In genomic region chr10:91196268-91197043, GRCh38 we compare ENCODE assay signal across 19 cellular contexts. TPM values are rescaled to one million over a fixed set of nuclear protein-coding genes. Genes with fewer than 3 reads are reported as not detected.
DNase-seq lines count a peak whose midpoint lies in the region; ATAC-seq and TF ChIP-seq lines count a peak whose summit lies in the region.
"Had no signal": no experiment of that assay in that cellular context is flagged by ENCODE, and none has a peak within 500 bp of the region (broad histone marks: within the 10 kb centered on the region; RNA-seq: fewer than 3 reads in every experiment).

No MANE protein-coding gene starts in this region.

- H3K27ac Mint-ChIP-seq in naive thymus-derived CD8-positive, alpha-beta T cell = peak overlapping the region in 9 of 10 donors; percentile 11 to 89 (median 45)
- H3K27ac Mint-ChIP-seq: dendritic cell treated with granulocyte-macrophage colony-stimulating factor and Interleukin-4, amounts not matched to agents 40 ng/mL and 50 ng/mL, for 4 days; H9; T-helper 1 cell treated with Interleukin-12 subunit alpha and Interleukin-12 subunit beta and Interleukin-4 antibody, amounts not matched to agents 30 μg/mL and 1 μg/mL, for 36 hours had no signal

- peaks cover 0 to 7% (median 0%) of the 10 kb centered on the region in 9 donors for H3K9me3 Mint-ChIP-seq in naive thymus-derived CD8-positive, alpha-beta T cell
- H3K9me3 Mint-ChIP-seq: dendritic cell treated with granulocyte-macrophage colony-stimulating factor and Interleukin-4, amounts not matched to agents 40 ng/mL and 50 ng/mL, for 4 days; H9; T-helper 1 cell treated with Interleukin-12 subunit alpha and Interleukin-12 subunit beta and Interleukin-4 antibody, amounts not matched to agents 30 μg/mL and 1 μg/mL, for 36 hours had no signal

- no peaks in the 10 kb centered on the region for H3K27me3 ChIP-seq in spleen (replicated peaks in 1 of 7)

- intact Hi-C loops in spleen (cut with DNase I; ENCODE audit: low total_unique reads) = no loop called here

- H3K27ac ChIP-seq in HEK293 (ENCODE audit: extremely low read depth, low read depth, low read length) = no peak overlapping the region
- peak overlapping the region in 4 of 8 donors; percentile 10 to 55 (median 12) for H3K27ac ChIP-seq in spleen

- no peak overlapping the region for H3K4me3 Mint-ChIP-seq in naive thymus-derived CD8-positive, alpha-beta T cell
- H3K4me3 Mint-ChIP-seq: dendritic cell treated with granulocyte-macrophage colony-stimulating factor and Interleukin-4, amounts not matched to agents 40 ng/mL and 50 ng/mL, for 4 days; H9; T-helper 1 cell treated with Interleukin-12 subunit alpha and Interleukin-12 subunit beta and Interleukin-4 antibody, amounts not matched to agents 30 μg/mL and 1 μg/mL, for 36 hours had no signal

- H3K4me1 Mint-ChIP-seq in naive thymus-derived CD8-positive, alpha-beta T cell = peaks cover 53 to 92% (median 82%) of the 10 kb centered on the region in 4 donors
- H3K4me1 Mint-ChIP-seq: H9 had no signal

- 76 to 89% (median 88%) methylated on average over 2 of the region's 2 CpGs for WGBS in spleen, 5 donors

- no peak for ATAC-seq in naive thymus-derived CD8-positive, alpha-beta T cell

- H3K27me3 Mint-ChIP-seq in naive thymus-derived CD8-positive, alpha-beta T cell = no peaks in the 10 kb centered on the region
- H3K27me3 Mint-ChIP-seq: dendritic cell treated with granulocyte-macrophage colony-stimulating factor and Interleukin-4, amounts not matched to agents 40 ng/mL and 50 ng/mL, for 4 days had no signal

- DNase-seq in NCI-H1417 (lab: John Stamatoyannopoulos, UW) (peak; percentile 3 to 45 (median 34)), NCI-H1417 treated with DMSO at 0.1 percent for 48 hours (lab: John Stamatoyannopoulos, UW) (no peak), amniotic epithelial cell (ENCODE audit: low read depth) (peak; percentile 79), islet precursor cell (no peak), spleen (no peak), COLO829 (ENCODE audit: low spot score) (no peak)
- no peak for DNase-seq in naive thymus-derived CD8-positive, alpha-beta T cell
- DNase-seq: 8988T; activated CD4-positive, CD25-positive, alpha-beta regulatory T cell treated with anti-CD3 and anti-CD28 coated beads, Interleukin-2, amount 50 U/mL, for 72 hours; activated CD8-positive, alpha-beta memory T cell treated with anti-CD3 and anti-CD28 coated beads, Interleukin-2, amount 50 U/mL, for 4 hours; H9; NCI-H1092 treated with DMSO at 0.1 percent for 48 hours; posterior cingulate gyrus; SHP77; stimulated activated CD4-positive, alpha-beta T cell treated with anti-CD3 and anti-CD28 coated beads, Interleukin-4, amount 100 ng/mL, for 4 hours had no signal

- TF ChIP-seq CTCF in HEK293 (tag by site-specific recombination; IDR thresholded peaks at IDR 0.05) (no peak), spleen (IDR thresholded peaks at IDR 0.05 in 8 of 11, conservative IDR thresholded peaks at IDR 0.05 in 3 of 11) (no peak)

- peaks cover 6 to 11% (median 9%) of the 10 kb centered on the region in 3 donors for H3K36me3 Mint-ChIP-seq in naive thymus-derived CD8-positive, alpha-beta T cell

- H3K36me3 ChIP-seq in HEK293 (ENCODE audit: control insufficient read depth in 2 of 2, insufficient read depth in 1 of 2, low read length in 2 of 2) = no peaks in the 10 kb centered on the region
- no peaks in the 10 kb centered on the region for H3K36me3 ChIP-seq in spleen

- H3K9me3 ChIP-seq in HEK293 (ENCODE audit: control insufficient read depth, insufficient read depth, low read depth, low read length) (no peaks in the 10 kb centered on the region), spleen (no peaks in the 10 kb centered on the region)

- CTCF ChIA-PET in HEK293 (lab: Yijun Ruan, JAX) = interaction anchor here (0.5 to 0.6 kb wide), 2 partner anchors 12 to 108 kb away, joined by 3 read pairs; no protein-coding TSS in a partner anchor

- peaks cover 10% of the 10 kb centered on the region for H3K4me1 ChIP-seq in HEK293 (ENCODE audit: control insufficient read depth, insufficient read depth, low read length)
- peaks cover 26 to 70% (median 43%) of the 10 kb centered on the region in 6 donors for H3K4me1 ChIP-seq in spleen

- H3K4me3 ChIP-seq in HEK293 (ENCODE audit: low read depth, low read length) (no peak overlapping the region), spleen (no peak overlapping the region)
- H3K4me3 ChIP-seq: skin epidermis had no signal

- no peak for TF ChIP-seq POLR2A in spleen (IDR thresholded peaks at IDR 0.05)

- POLR2A ChIA-PET in HEK293 (lab: Yijun Ruan, JAX) = no interaction called here
- POLR2A ChIA-PET in naive thymus-derived CD8-positive, alpha-beta T cell (lab: Charles Lee) = no interaction called here

TF ChIP-seq in HEK293, 187 proteins besides CTCF, POLR2A, EP300 and RAD21:
- no peak for TF ChIP-seq ZBTB21 (tag by site-specific recombination; IDR thresholded peaks at IDR 0.05)
- peak; percentile 53 for TF ChIP-seq SP2 (tag by site-specific recombination; IDR thresholded peaks at IDR 0.05)
- no peak for TF ChIP-seq ZNF645 (tag by site-specific recombination; IDR thresholded peaks at IDR 0.05)
- peak; percentile 91 for TF ChIP-seq ZNF623 (tag by site-specific recombination; IDR thresholded peaks at IDR 0.05)
- TF ChIP-seq SCRT1 (tag by site-specific recombination; IDR thresholded peaks at IDR 0.05; ENCODE audit: borderline replicate concordance) = peak; percentile 87
- TF ChIP-seq SCRT2 (tag by site-specific recombination; IDR thresholded peaks at IDR 0.05) = peak; percentile 92

RNA-seq across cellular contexts. Expression of gene PCGF5, which starts 24.0 kb away (rescaled TPM):
- total RNA-seq in naive thymus-derived CD8-positive, alpha-beta T cell = 10 to 100 TPM; 51.1 to 51.7 TPM
- polyA plus RNA-seq in naive thymus-derived CD8-positive, alpha-beta T cell = 10 to 100 TPM; 55.7 to 73.5 (median 60.8) TPM
- total RNA-seq in spleen = 10 to 100 TPM; 48.6 to 68.5 (median 51.6) TPM
- polyA plus RNA-seq in spleen = 10 to 100 TPM; 20.4 to 28.8 (median 27.5) TPM

Comparison
In these comparisons a context has a peak if more than half of its experiments do, and no peak if none do; other contexts are left out.
1. DNase-seq: peak in NCI-H1417 (3 of 3) and amniotic epithelial cell (single experiment); none in NCI-H1417 treated with DMSO at 0.1 percent for 48 hours (single experiment), naive thymus-derived CD8-positive, alpha-beta T cell (0 of 10), islet precursor cell (single experiment), spleen (single experiment) and COLO829 (single experiment).